ENCODE assay signal across 8 cellular contexts in the genomic region with DNA sequence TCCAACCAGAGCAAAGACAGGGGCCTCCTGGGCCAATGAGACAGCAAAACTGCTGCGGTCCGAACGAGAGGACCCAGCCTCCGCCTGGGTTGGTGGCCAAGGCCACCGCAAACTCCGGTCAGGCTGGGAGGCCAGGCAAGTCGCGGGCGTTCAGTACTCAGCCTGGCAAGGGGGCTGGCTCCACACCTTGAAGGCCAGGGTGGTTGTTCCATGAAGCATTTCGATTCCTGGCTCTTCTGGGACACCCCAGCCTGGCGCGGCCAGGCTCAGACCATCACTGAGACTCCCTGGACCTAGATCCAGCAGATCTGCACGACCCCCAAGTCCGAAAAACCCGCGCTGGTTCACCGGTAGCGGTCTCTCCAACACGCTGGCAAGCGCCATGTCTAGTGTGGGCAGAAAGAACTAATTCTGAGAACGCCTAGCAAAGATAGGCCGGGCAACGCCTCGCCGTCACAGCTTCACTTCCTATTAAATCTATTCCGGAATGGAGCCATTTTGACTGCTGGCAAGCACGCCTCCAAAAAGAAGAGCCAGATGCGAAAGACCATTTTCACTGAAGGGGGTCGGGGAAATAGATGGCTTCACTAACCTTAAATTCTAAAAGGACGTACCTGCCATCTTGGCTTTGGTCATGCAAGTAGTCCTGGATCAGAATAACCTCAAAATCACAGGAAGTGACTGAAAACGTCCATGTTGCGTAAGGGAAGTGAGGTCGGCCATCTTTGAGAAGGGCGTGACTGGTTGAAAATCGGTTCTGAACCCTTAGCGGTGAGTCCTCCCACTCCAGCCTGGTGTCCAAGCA. TPM values are rescaled to one million over a fixed set of nuclear protein-coding genes. Genes with fewer than 3 reads are reported as not detected.
DNase-seq lines count a peak whose midpoint lies in the region; TF ChIP-seq lines count a peak whose summit lies in the region.

A gene (minus strand): TSS at position 403 of the 805 bp plus-strand sequence. CDS start 19 bp downstream, at position 384.

- no peaks in the 10 kb centered on the region for H3K9me3 ChIP-seq in parathyroid adenoma (ENCODE audit: control insufficient read depth, low read length)

- peak within 1 kb of the TSS; percentile 97 for H3K27ac Mint-ChIP-seq in type B pancreatic cell

- H3K36me3 Mint-ChIP-seq in type B pancreatic cell, result peaks cover 16% of the 10 kb centered on the region

- TF ChIP-seq CTCF in parathyroid adenoma (IDR thresholded peaks at IDR 0.05), result peak; percentile 6
- peak; percentile 59 for TF ChIP-seq CTCF in type B pancreatic cell (conservative IDR thresholded peaks at IDR 0.05)

- peak within 1 kb of the TSS; percentile 95 for H3K4me2 ChIP-seq in parathyroid adenoma (ENCODE audit: low read length)

- peak within 1 kb of the TSS; percentile 70 for H3K9ac ChIP-seq in parathyroid adenoma

- DNase-seq in G401 (ENCODE audit: low spot score) (peak; percentile 98), HCEC 1CT (peak; percentile 94), NCI-H460 (ENCODE audit: extremely low read depth, low read depth) (peak; percentile 95), glomerular visceral epithelial cell (ENCODE audit: extremely low spot score) (peak; percentile 95), type B pancreatic cell (ENCODE audit: extremely low spot score, unreplicated experiment) (peak; percentile 82), SHP77 treated with DMSO at 0.1 percent for 48 hours (lab: John Stamatoyannopoulos, UW) (no peak)
- peak; percentile 94 for DNase-seq in activated effector memory CD4-positive, alpha-beta T cell treated with anti-CD3 and anti-CD28 coated beads, Interleukin-2, amount 50 U/mL, for 16 hours

- peaks cover 18% of the 10 kb centered on the region for H3K4me1 Mint-ChIP-seq in type B pancreatic cell (ENCODE audit: unreplicated experiment)

- peak within 1 kb of the TSS; percentile 96 for H3K27ac ChIP-seq in parathyroid adenoma

- no peaks in the 10 kb centered on the region for H3K36me3 ChIP-seq in parathyroid adenoma (ENCODE audit: control insufficient read depth, insufficient read depth, low read length)

- in situ Hi-C loops in G401 (cut with HindIII; ENCODE audit: low sequenced_read_pairs), result no loop called here

- H3K4me3 Mint-ChIP-seq in type B pancreatic cell, result peak within 1 kb of the TSS; percentile 92

- H3K79me2 ChIP-seq in parathyroid adenoma, result peaks cover 18% of the 10 kb centered on the region

- H3K27me3 Mint-ChIP-seq in type B pancreatic cell, result no peaks in the 10 kb centered on the region

- peak within 1 kb of the TSS; percentile 87 for H2AFZ ChIP-seq in parathyroid adenoma

- H3K27me3 ChIP-seq in parathyroid adenoma (ENCODE audit: control insufficient read depth, insufficient read depth, low read length), result no peaks in the 10 kb centered on the region

- H3K4me3 ChIP-seq in parathyroid adenoma (ENCODE audit: low read depth, low read length), result peak within 1 kb of the TSS; percentile 93

- no peaks in the 10 kb centered on the region for H3K9me3 Mint-ChIP-seq in type B pancreatic cell

- peaks cover 9% of the 10 kb centered on the region for H3K4me1 ChIP-seq in parathyroid adenoma

RNA-seq across cellular contexts. Expression of the gene that starts here (rescaled TPM):
- total RNA-seq in G401 (2014; rRNA removed; shearing (Covaris generic)), result 447 and 480 TPM in 2 replicates
- 191 and 254 TPM in 2 replicates for total RNA-seq in NCI-H460 (2014; rRNA removed; shearing (Covaris generic))
- polyA plus RNA-seq in NCI-H460 (2014; cell fraction: nucleus; rRNA removed), result 203 TPM in 2 replicates
- total RNA-seq in type B pancreatic cell (ENCODE audit: low replicate concordance), result 153 and 177 TPM in 2 replicates
